ENCODE assay signal across 25 cellular contexts in genomic region chr9:86521936-86522335, GRCh38.
"Had no signal": no experiment of that assay in that cellular context is flagged by ENCODE, and none has a peak within 500 bp of the region (broad histone marks: within the 10 kb centered on the region; RNA-seq: fewer than 3 reads in every experiment).

No MANE protein-coding gene starts in this region.

- DNase-seq: activated CD4-positive, alpha-beta T cell treated with anti-CD3 and anti-CD28 coated beads for 36 hours; activated CD4-positive, alpha-beta T cell treated with anti-CD3 and anti-CD28 coated beads, Interleukin-2, amount 50 U/mL, for 48 hours; activated gamma-delta T cell treated with Interleukin-2 at 50 U/mL for 16 hours; activated T-cell treated with anti-CD3 and anti-CD28 coated beads for 4 hours; cerebellar nuclear complex; effector CD4-positive, alpha-beta T cell; heart left ventricle; kidney; left lung; mammary epithelial cell; naive B cell; psoas muscle; spleen; stimulated activated naive B cell treated with anti-CD40 and anti-IgM and Interleukin-4, amounts not matched to agents 10 μg/mL and 1 μg/mL and 100 μg/mL, for 72 hours; T-helper 2 cell; upper lobe of right lung had no signal

- H3K27ac ChIP-seq: adrenal gland, gastroesophageal sphincter, heart left ventricle, left lung, psoas muscle, spleen, thoracic aorta, upper lobe of right lung had no signal

- H3K27me3 ChIP-seq: adrenal gland, left lung, upper lobe of right lung had no signal

- ATAC-seq: activated CD4-positive, alpha-beta T cell treated with anti-CD3 and anti-CD28 coated beads for 36 hours; activated naive CD4-positive, alpha-beta T cell treated with anti-CD3 and anti-CD28 coated beads, Interleukin-2, amount 50 U/mL, for 72 hours; esophagus mucosa; gastroesophageal sphincter; heart left ventricle; left lung; psoas muscle; sciatic nerve; stimulated activated naive B cell treated with anti-CD40 and anti-IgM and Interleukin-4, amounts not matched to agents 10 μg/mL and 1 μg/mL and 100 μg/mL, for 72 hours; upper lobe of right lung; WTC11 had no signal

- H3K4me3 ChIP-seq: adrenal gland, gastroesophageal sphincter, heart left ventricle, left lung, psoas muscle, spleen, thoracic aorta, upper lobe of right lung had no signal

- H3K36me3 ChIP-seq: adrenal gland, gastroesophageal sphincter, heart left ventricle, left lung, spleen, thoracic aorta, upper lobe of right lung had no signal

- H3K9me3 ChIP-seq: adrenal gland, gastroesophageal sphincter, heart left ventricle, left lung, psoas muscle, spleen, thoracic aorta, upper lobe of right lung had no signal

- H3K4me1 ChIP-seq: adrenal gland, gastroesophageal sphincter, heart left ventricle, left lung, psoas muscle, spleen, upper lobe of right lung had no signal

- FAIRE-seq: bronchial epithelial cell, kidney, TTC549 had no signal
